In the genomic region with DNA sequence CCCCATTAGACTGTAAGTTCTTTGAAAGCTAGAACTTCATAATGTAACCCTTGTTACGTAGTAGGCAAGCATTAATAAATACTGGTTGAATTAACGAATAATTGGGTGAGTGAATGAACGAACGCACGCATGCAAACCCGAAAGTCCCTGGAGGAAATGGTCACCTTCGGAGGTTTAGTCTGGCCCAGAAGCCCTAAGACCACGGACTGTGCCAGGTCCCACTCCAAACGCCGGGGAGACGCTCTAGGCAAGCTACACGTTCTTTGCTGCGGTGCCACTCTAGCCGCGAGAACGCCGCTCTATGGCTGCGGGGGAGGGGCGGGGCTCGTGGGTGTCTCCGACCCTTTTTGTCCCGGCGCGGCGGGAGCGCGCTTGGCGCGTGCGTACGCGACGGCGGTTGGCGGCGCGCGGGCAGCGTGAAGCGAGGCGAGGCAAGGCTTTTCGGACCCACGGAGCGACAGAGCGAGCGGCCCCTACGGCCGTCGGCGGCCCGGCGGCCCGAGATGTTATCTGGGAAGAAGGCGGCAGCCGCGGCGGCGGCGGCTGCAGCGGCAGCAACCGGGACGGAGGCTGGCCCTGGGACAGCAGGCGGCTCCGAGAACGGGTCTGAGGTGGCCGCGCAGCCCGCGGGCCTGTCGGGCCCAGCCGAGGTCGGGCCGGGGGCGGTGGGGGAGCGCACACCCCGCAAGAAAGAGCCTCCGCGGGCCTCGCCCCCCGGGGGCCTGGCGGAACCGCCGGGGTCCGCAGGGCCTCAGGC, we compare ENCODE assay signal across 8 cellular contexts. TPM values are rescaled to one million over a fixed set of nuclear protein-coding genes. Genes with fewer than 3 reads are reported as not detected.
DNase-seq lines count a peak whose midpoint lies in the region; ATAC-seq, FAIRE-seq and TF ChIP-seq lines count a peak whose summit lies in the region.

KDM1A (plus strand) TSS at position 375 of the 757 bp plus-strand sequence; CDS start at position 504, 129 bp downstream.

- peak; percentile 85 for ATAC-seq in GM21447 (IDR thresholded peaks at IDR 0.05; ENCODE audit: unreplicated experiment)

- H3K36me3 ChIP-seq in HUES64 (ENCODE audit: insufficient read depth, low read length) (peaks cover 15% of the 10 kb centered on the region), OCI-LY7 (ENCODE audit: insufficient read depth, low read length) (peaks cover 26% of the 10 kb centered on the region), endothelial cell of umbilical vein (ENCODE audit: control insufficient read depth in 2 of 2, extremely low read depth in 1 of 2, insufficient read depth in 2 of 2, low read length in 2 of 2) (no peaks in the 10 kb centered on the region)

- H3K4me3 ChIP-seq in HUES64 (ENCODE audit: low read length): peak within 1 kb of the TSS; percentile 82
- H3K4me3 ChIP-seq in OCI-LY7 (ENCODE audit: low read depth, low read length, poor library complexity, severe bottlenecking): peak within 1 kb of the TSS; percentile 91
- peak within 1 kb of the TSS; percentile 78 to 93 (median 85) for H3K4me3 ChIP-seq in endothelial cell of umbilical vein (replicated peaks in 1 of 3; ENCODE audit: insufficient read depth in 1 of 3, low read depth in 1 of 3, low read length in 3 of 3)

- no peaks in the 10 kb centered on the region for H3K9me2 ChIP-seq in OCI-LY7 (ENCODE audit: insufficient read depth, low read length)

- H3K9me3 ChIP-seq in HUES64 (ENCODE audit: insufficient read depth, low read depth, low read length) (peaks cover 18% of the 10 kb centered on the region), OCI-LY7 (ENCODE audit: low read length) (peaks cover 21% of the 10 kb centered on the region; the same call in 1 of the 2 replicates), endothelial cell of umbilical vein (replicated peaks; ENCODE audit: control insufficient read depth, insufficient read depth, low read length) (no peaks in the 10 kb centered on the region)

- CTCF ChIA-PET in OCI-LY7 (lab: Charles Lee; ENCODE audit: unreplicated experiment): no interaction called here
- CTCF ChIA-PET in endothelial cell of umbilical vein (lab: Charles Lee): interaction anchor here (0.6 to 1.3 kb wide), 4 partner anchors 31 to 166 kb away, joined by 3 to 5 read pairs (median 4); no protein-coding TSS in a partner anchor

- POLR2A ChIA-PET in OCI-LY7 (lab: Charles Lee): interaction anchor here (0.8 kb wide), 1 partner anchor 280 kb away, joined by 3 read pairs; no protein-coding TSS in a partner anchor
- POLR2A ChIA-PET in endothelial cell of umbilical vein (lab: Charles Lee): interaction anchor here (0.5 to 0.6 kb wide), 2 partner anchors 70 to 131 kb away, joined by 3 read pairs; no protein-coding TSS in a partner anchor

- no peaks in the 10 kb centered on the region for H3K27me3 ChIP-seq in HUES64 (ENCODE audit: insufficient read depth, low read length)
- H3K27me3 ChIP-seq in endothelial cell of umbilical vein (ENCODE audit: control insufficient read depth in 2 of 2, insufficient read depth in 2 of 2, low read length in 2 of 2): no peaks in the 10 kb centered on the region

- H3K4me1 ChIP-seq in HUES64 (ENCODE audit: insufficient read depth, low read length) (no peaks in the 10 kb centered on the region), OCI-LY7 (ENCODE audit: insufficient read depth, low read length, poor library complexity, severe bottlenecking) (peaks cover 7% of the 10 kb centered on the region), endothelial cell of umbilical vein (ENCODE audit: control insufficient read depth, extremely low read depth, insufficient read depth, low read length) (peaks cover 8% of the 10 kb centered on the region)

- H2AFZ ChIP-seq in OCI-LY7 (ENCODE audit: low read length) (peak within 1 kb of the TSS; percentile 93), endothelial cell of umbilical vein (ENCODE audit: low read depth, low read length) (peak within 1 kb of the TSS; percentile 88)

- WGBS in HUES64: 1% methylated on average over 84 of the region's 84 CpGs

- H3K9me1 ChIP-seq in endothelial cell of umbilical vein (replicated peaks; ENCODE audit: control insufficient read depth, extremely low read depth, insufficient read depth, low read length): no peaks in the 10 kb centered on the region

- peak; percentile 90 for TF ChIP-seq POLR2A in endothelial cell of umbilical vein (IDR thresholded peaks at IDR 0.05; ENCODE audit: low read depth, low read length)

- peak within 1 kb of the TSS; percentile 83 for H3K27ac ChIP-seq in HUES64 (ENCODE audit: low read depth, low read length)
- H3K27ac ChIP-seq in OCI-LY7 (ENCODE audit: low read depth, low read length, poor library complexity, severe bottlenecking): peak within 1 kb of the TSS; percentile 76
- peak within 1 kb of the TSS; percentile 51 for H3K27ac ChIP-seq in endothelial cell of umbilical vein (ENCODE audit: insufficient read depth, low read depth, low read length)

- intact Hi-C loops in OCI-LY7 (cut with micrococcal nuclease; ENCODE audit: unreplicated experiment) (loop anchor here (5.0 to 10.0 kb wide), 2 partner anchors 463 to 564 kb away; partner anchors contain the start of genes ASAP3 and ZBTB40), endothelial cell of umbilical vein (cut with micrococcal nuclease) (loop anchor here (2.0 kb wide), 1 partner anchor 672 kb away; the partner anchor contains the start of gene RPL11)

- H3K79me2 ChIP-seq in OCI-LY7 (ENCODE audit: insufficient read depth, low read depth, low read length): peaks cover 47% of the 10 kb centered on the region
- peaks cover 50% of the 10 kb centered on the region for H3K79me2 ChIP-seq in endothelial cell of umbilical vein (ENCODE audit: control insufficient read depth, insufficient read depth, low read length)

- H4K20me1 ChIP-seq in OCI-LY7 (ENCODE audit: insufficient read depth, low read length) (peaks cover 19% of the 10 kb centered on the region), endothelial cell of umbilical vein (replicated peaks; ENCODE audit: control insufficient read depth, extremely low read depth, insufficient read depth, low read length) (peaks cover 3% of the 10 kb centered on the region)

- dilution Hi-C loops in endothelial cell of umbilical vein (cut with MboI; ENCODE audit: extremely low pct_ligation_motif_present, low sequenced_read_pairs): no loop called here

- H3K9ac ChIP-seq in HUES64 (ENCODE audit: low read depth, low read length): peak within 1 kb of the TSS; percentile 88
- peak within 1 kb of the TSS; percentile 93 for H3K9ac ChIP-seq in endothelial cell of umbilical vein (replicated peaks; ENCODE audit: extremely low read depth, insufficient read depth, low read length)

- DNase-seq in DMS 273 treated with DMSO at 0.1 percent for 48 hours (lab: John Stamatoyannopoulos, UW) (peak; percentile 90), OCI-LY7 (ENCODE audit: low spot score) (peak; percentile 99), activated T-cell treated with anti-CD3 and anti-CD28 coated beads for 1 hour (ENCODE audit: low read depth) (peak; percentile 94), endothelial cell of umbilical vein (ENCODE audit: low read depth, low spot score) (peak; percentile 97), middle frontal gyrus (ENCODE audit: extremely low spot score, low spot score) (peak; percentile 96)
- DNase-seq in stimulated activated CD8-positive, alpha-beta memory T cell treated with anti-CD3 and anti-CD28 coated beads, Interleukin-2, amount 100 ng/mL, for 48 hours (ENCODE audit: low read depth in 2 of 2): peak; percentile 92 to 95

- TF ChIP-seq CTCF in OCI-LY7 (conservative IDR thresholded peaks at IDR 0.05; ENCODE audit: low read length) (peak; percentile 41; the same call in 1 of the 2 replicates), endothelial cell of umbilical vein (IDR thresholded peaks at IDR 0.05; ENCODE audit: extremely low read depth in 1 of 2, insufficient read depth in 1 of 2, low read depth in 1 of 2, low read length in 2 of 2) (peak; percentile 14 to 22)

- peak; percentile 99 for FAIRE-seq in endothelial cell of umbilical vein (lab: Jason Lieb, UNC)

- BruUV-seq in OCI-LY7 (replicated peaks; lab: Mats Ljungman, UMichigan) (no TSS peak), endothelial cell of umbilical vein (replicated peaks; lab: Mats Ljungman, UMichigan) (no TSS peak)

- H3K4me2 ChIP-seq in OCI-LY7 (ENCODE audit: low read length): peak within 1 kb of the TSS; percentile 92
- H3K4me2 ChIP-seq in endothelial cell of umbilical vein (ENCODE audit: insufficient read depth, low read length): peak within 1 kb of the TSS; percentile 97

TF ChIP-seq in endothelial cell of umbilical vein, 7 proteins besides CTCF, POLR2A, EP300 and RAD21:
- TF ChIP-seq GATA2 (IDR thresholded peaks at IDR 0.05; ENCODE audit: insufficient read depth, insufficient read length, low read depth, low read length): peak; percentile 38
- peak; percentile 95 for TF ChIP-seq POLR2AphosphoS5 (IDR thresholded peaks at IDR 0.05; ENCODE audit: insufficient read depth, low read depth, low read length)
- TF ChIP-seq MYC (IDR thresholded peaks at IDR 0.05; ENCODE audit: low read depth, low read length): peak; percentile 83
- TF ChIP-seq, protein P1, sequence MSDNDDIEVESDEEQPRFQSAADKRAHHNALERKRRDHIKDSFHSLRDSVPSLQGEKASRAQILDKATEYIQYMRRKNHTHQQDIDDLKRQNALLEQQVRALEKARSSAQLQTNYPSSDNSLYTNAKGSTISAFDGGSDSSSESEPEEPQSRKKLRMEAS (IDR thresholded peaks at IDR 0.05; ENCODE audit: insufficient read depth, insufficient read length): peak; percentile 43
- TF ChIP-seq JUN (IDR thresholded peaks at IDR 0.05; ENCODE audit: borderline replicate concordance, insufficient read depth, insufficient read length, low read depth): no peak
TF ChIP-seq in endothelial cell of umbilical vein: peak in this region for 4.

RNA-seq across cellular contexts. Expression of gene KDM1A, which starts in this region (rescaled TPM):
- polyA plus RNA-seq in HUES64 (2013, experiment 1 of 2): 158 TPM
- polyA plus RNA-seq in HUES64 (2013, experiment 2 of 2): 179 TPM
- 95.5 and 107 TPM in 2 replicates for total RNA-seq in OCI-LY7 (2014; rRNA removed; shearing (Covaris generic))
- 88.8 and 99.1 TPM in 2 replicates for total RNA-seq in OCI-LY7 (2022)
- 105 and 111 TPM in 2 replicates for total RNA-seq in endothelial cell of umbilical vein
- polyA plus RNA-seq in endothelial cell of umbilical vein: 79.3 and 111 TPM in 2 replicates
- polyA plus RNA-seq in endothelial cell of umbilical vein (2011; cell fraction: cytosol; rRNA removed): 84.3 and 94.3 TPM in 2 replicates
- 121 and 154 TPM in 2 replicates for polyA plus RNA-seq in endothelial cell of umbilical vein (2011; cell fraction: nucleus; rRNA removed)
- 77.8 and 109 TPM in 2 replicates for polyA plus RNA-seq in endothelial cell of umbilical vein (2012)
- polyA minus RNA-seq in endothelial cell of umbilical vein: 130 and 135 TPM in 2 replicates
- 47.1 TPM for polyA minus RNA-seq in endothelial cell of umbilical vein (2011; cell fraction: cytosol; rRNA and poly(A)+ RNA removed)
- polyA minus RNA-seq in endothelial cell of umbilical vein (2011; cell fraction: nucleus; rRNA and poly(A)+ RNA removed): 40.2 and 49.8 TPM in 2 replicates

Comparison
In these comparisons a context has a peak if more than half of its experiments do, and no peak if none do; other contexts are left out.
1. Peak in every context shown above with its lines: DNase-seq, ATAC-seq, H3K4me3 ChIP-seq and H3K27ac ChIP-seq.